14 cellular contexts compared by ENCODE assay signal in genomic region chr21:16539041-16539440, GRCh38.
"Had no signal": no experiment of that assay in that cellular context is flagged by ENCODE, and none has a peak within 500 bp of the region (broad histone marks: within the 10 kb centered on the region; RNA-seq: fewer than 3 reads in every experiment).

No MANE protein-coding gene starts in this region.

- H3K4me3 Mint-ChIP-seq: activated CD8-positive, alpha-beta T cell treated with anti-CD3 and anti-CD28 coated beads, Interleukin-2, amount 10 ng/mL, durations not matched to agents 7 days and 5 days; natural killer cell had no signal

- H3K27me3 ChIP-seq: sigmoid colon, upper lobe of right lung had no signal

- H3K27ac ChIP-seq: sigmoid colon, upper lobe of right lung had no signal

- ATAC-seq: activated CD8-positive, alpha-beta T cell treated with anti-CD3 and anti-CD28 coated beads, Interleukin-2, amount 10 ng/mL, durations not matched to agents 7 days and 5 days; esophagus mucosa; natural killer cell; upper lobe of right lung had no signal

- H3K4me1 Mint-ChIP-seq: natural killer cell had no signal

- H3K27ac Mint-ChIP-seq: activated CD8-positive, alpha-beta T cell treated with anti-CD3 and anti-CD28 coated beads, Interleukin-2, amount 10 ng/mL, durations not matched to agents 7 days and 5 days; natural killer cell had no signal

- H3K36me3 ChIP-seq: sigmoid colon, upper lobe of right lung had no signal

- H3K36me3 Mint-ChIP-seq: natural killer cell had no signal

- H3K4me3 ChIP-seq: sigmoid colon had no signal

- H3K4me1 ChIP-seq: upper lobe of right lung had no signal

- DNase-seq: activated CD4-positive, alpha-beta T cell treated with anti-CD3 and anti-CD28 coated beads for 1 hour; activated CD8-positive, alpha-beta memory T cell treated with anti-CD3 and anti-CD28 coated beads, Interleukin-2, amount 50 U/mL, for 48 hours; activated CD8-positive, alpha-beta T cell treated with anti-CD3 and anti-CD28 coated beads, Interleukin-2, amount 10 ng/mL, durations not matched to agents 7 days and 5 days; activated naive CD4-positive, alpha-beta T cell; kidney; natural killer cell; nucleus accumbens; sigmoid colon; stimulated activated CD4-positive, alpha-beta T cell treated with anti-CD3 and anti-CD28 coated beads, Interleukin-12 subunit alpha, Interleukin-12 subunit beta, amount 100 ng/mL, for 4 hours; stimulated activated naive CD4-positive, alpha-beta T cell; SW 1271; upper lobe of right lung had no signal

- H3K9me3 ChIP-seq: sigmoid colon, upper lobe of right lung had no signal

- FAIRE-seq: astrocyte had no signal
